ENCODE assay signal across 17 cellular contexts in the genomic region with DNA sequence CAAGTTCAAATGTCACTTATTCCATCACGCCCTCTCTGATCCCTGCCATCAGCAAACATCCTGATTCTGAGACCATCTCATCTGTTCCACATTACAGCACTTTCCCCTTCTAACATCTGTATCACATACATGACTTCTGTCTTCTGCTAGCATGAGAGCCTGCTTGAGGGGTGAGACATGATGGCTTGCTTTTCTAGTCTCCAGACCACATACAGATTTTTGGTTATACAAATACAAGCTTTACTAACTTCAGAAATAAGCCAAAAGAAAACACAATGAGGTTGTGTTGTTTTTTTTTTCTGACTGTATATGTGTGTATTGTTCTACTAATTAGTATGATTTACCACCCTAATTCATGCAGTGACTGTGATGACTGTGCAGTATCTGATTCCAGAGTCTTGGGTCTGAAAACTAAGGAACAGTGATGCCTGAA.
"Had no signal": no experiment of that assay in that cellular context is flagged by ENCODE, and none has a peak within 500 bp of the region (broad histone marks: within the 10 kb centered on the region; RNA-seq: fewer than 3 reads in every experiment).

No MANE protein-coding gene starts in this region.

- DNase-seq: activated CD4-positive, alpha-beta T cell treated with anti-CD3 and anti-CD28 coated beads, Interleukin-2, amount 50 U/mL, for 1 hour; activated CD4-positive, CD25-positive, alpha-beta regulatory T cell; activated naive CD8-positive, alpha-beta T cell treated with anti-CD3 and anti-CD28 coated beads for 36 hours; colonic mucosa; effector CD4-positive, alpha-beta T cell; naive B cell; spleen; stimulated activated CD4-positive, alpha-beta T cell treated with anti-CD3 and anti-CD28 coated beads, Interleukin-2, amount 100 ng/mL, for 24 hours; stimulated activated naive CD4-positive, alpha-beta T cell treated with Interleukin-2 at 50 U/mL for 16 hours; testis had no signal

- H3K4me3 Mint-ChIP-seq: activated naive CD8-positive, alpha-beta T cell treated with anti-CD3 and anti-CD28 coated beads for 36 hours; naive B cell; T-helper 1 cell treated with Interleukin-12 subunit alpha and Interleukin-12 subunit beta and Interleukin-4 antibody, amounts not matched to agents 30 μg/mL and 1 μg/mL, for 36 hours had no signal

- H3K27ac Mint-ChIP-seq: activated naive CD8-positive, alpha-beta T cell treated with anti-CD3 and anti-CD28 coated beads for 36 hours; progenitor cell of endocrine pancreas; T-helper 1 cell treated with Interleukin-12 subunit alpha and Interleukin-12 subunit beta and Interleukin-4 antibody, amounts not matched to agents 30 μg/mL and 1 μg/mL, for 36 hours had no signal

- H3K4me3 ChIP-seq: ascending aorta, colonic mucosa, gastroesophageal sphincter, spleen, testis had no signal

- H3K27ac ChIP-seq: colonic mucosa, gastroesophageal sphincter, neutrophil, spleen had no signal

- ATAC-seq: gastroesophageal sphincter, sciatic nerve, SK-N-SH treated with all-trans-retinoic acid at 6 μM for 48 hours had no signal

- H3K27me3 ChIP-seq: ascending aorta, colonic mucosa, gastroesophageal sphincter, neutrophil, spleen, testis had no signal

- H3K27me3 Mint-ChIP-seq: activated naive CD8-positive, alpha-beta T cell treated with anti-CD3 and anti-CD28 coated beads for 36 hours; naive B cell; progenitor cell of endocrine pancreas had no signal

- H3K9me3 ChIP-seq: ascending aorta, colonic mucosa, gastroesophageal sphincter, neutrophil, testis had no signal

- H3K4me1 ChIP-seq: colonic mucosa, gastroesophageal sphincter, spleen had no signal
